16 cellular contexts compared by ENCODE assay signal in the genomic region with DNA sequence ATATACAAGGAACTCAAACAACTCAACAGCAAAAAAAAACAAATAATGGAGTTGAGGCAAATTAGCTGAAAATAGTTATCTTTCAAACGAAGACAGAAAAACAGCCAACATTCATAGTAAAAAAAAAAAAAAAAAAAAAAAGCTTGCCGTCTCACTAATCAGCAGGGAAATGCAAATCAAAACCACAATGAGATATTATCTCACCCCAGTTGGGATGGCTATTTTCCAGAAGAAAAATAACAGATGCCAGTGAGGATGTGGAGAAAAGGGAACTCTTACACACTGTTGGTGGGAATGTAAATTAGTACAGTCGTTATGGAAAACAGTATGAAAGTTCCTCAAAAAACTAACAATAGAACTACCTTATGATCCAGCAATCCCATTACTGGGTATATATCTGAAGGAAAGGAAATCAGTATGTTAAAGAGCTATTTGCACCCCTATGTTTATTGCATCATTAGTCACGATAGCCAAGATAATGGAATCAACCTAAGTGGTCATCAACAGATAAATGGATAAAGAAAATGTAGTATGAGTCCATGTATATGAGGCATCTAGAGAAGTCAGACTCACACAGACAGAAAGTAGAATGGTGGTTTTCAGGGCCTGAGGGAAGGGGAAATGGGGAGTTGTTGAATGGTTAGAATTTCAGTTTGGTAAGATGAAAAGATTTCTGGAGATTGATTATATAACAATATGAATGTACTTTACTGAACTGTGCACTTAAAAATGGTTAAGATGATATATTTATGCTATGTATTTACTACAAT. TPM values are rescaled to one million over a fixed set of nuclear protein-coding genes. Genes with fewer than 3 reads are reported as not detected.
DNase-seq lines count a peak whose midpoint lies in the region; ATAC-seq and TF ChIP-seq lines count a peak whose summit lies in the region.
"Had no signal": no experiment of that assay in that cellular context is flagged by ENCODE, and none has a peak within 500 bp of the region (broad histone marks: within the 10 kb centered on the region; RNA-seq: fewer than 3 reads in every experiment).

No MANE protein-coding gene starts in this region.

- H3K79me2 ChIP-seq in neural progenitor cell (ENCODE audit: low read depth), result no peaks in the 10 kb centered on the region

- no peak for ATAC-seq in HG03439 (IDR thresholded peaks at IDR 0.05; ENCODE audit: unreplicated experiment)
- ATAC-seq: activated CD4-positive, alpha-beta T cell treated with anti-CD3 and anti-CD28 coated beads for 36 hours; activated T-cell treated with anti-CD3 and anti-CD28 coated beads, Interleukin-2, amount 50 U/mL, for 72 hours; HCT116 had no signal

- no peaks in the 10 kb centered on the region for H4K20me1 ChIP-seq in neural progenitor cell (ENCODE audit: low read depth)

- H3K4me2 ChIP-seq in neural progenitor cell, result no peak overlapping the region

- no peak for TF ChIP-seq CTCF in neural progenitor cell (IDR thresholded peaks at IDR 0.05)

- peak overlapping the region; percentile 21 for H3K27ac Mint-ChIP-seq in neural progenitor cell
- H3K27ac Mint-ChIP-seq: activated CD4-positive, alpha-beta T cell treated with anti-CD3 and anti-CD28 coated beads for 36 hours; activated T-cell treated with anti-CD3 and anti-CD28 coated beads, Interleukin-2, amount 50 U/mL, for 72 hours had no signal

- H3K36me3 Mint-ChIP-seq in neural progenitor cell, result peaks cover 27% of the 10 kb centered on the region

- no peak overlapping the region for H3K4me3 Mint-ChIP-seq in neural progenitor cell
- H3K4me3 Mint-ChIP-seq: activated CD4-positive, alpha-beta T cell treated with anti-CD3 and anti-CD28 coated beads for 36 hours; activated T-cell treated with anti-CD3 and anti-CD28 coated beads, Interleukin-2, amount 50 U/mL, for 72 hours; naive B cell had no signal

- H3F3A ChIP-seq in neural progenitor cell (ENCODE audit: low read depth), result no peaks in the 10 kb centered on the region

- H3K9me3 Mint-ChIP-seq in neural progenitor cell, result peaks cover 21% of the 10 kb centered on the region

- H3K4me1 Mint-ChIP-seq in neural progenitor cell, result no peaks in the 10 kb centered on the region

- H3K27ac ChIP-seq in neural progenitor cell, result no peak overlapping the region

- no peak overlapping the region for H2AFZ ChIP-seq in neural progenitor cell (replicated peaks)

- H3K9me3 ChIP-seq in neural progenitor cell (ENCODE audit: low read depth), result no peaks in the 10 kb centered on the region

- DNase-seq in EL, result peak; percentile 35
- peak; percentile 60 for DNase-seq in NCI-H2171 treated with DMSO at 0.1 percent for 48 hours (lab: John Stamatoyannopoulos, UW)
- peak; percentile 76 for DNase-seq in astrocyte of the hippocampus (ENCODE audit: low read depth, low spot score)
- DNase-seq in neural progenitor cell (ENCODE audit: low spot score), result no peak
- no peak for DNase-seq in kidney glomerular epithelial cell (lab: John Stamatoyannopoulos, UW)
- DNase-seq in activated naive CD4-positive, alpha-beta T cell treated with Interleukin-2 at 50 U/mL for 16 hours, result no peak
- no peak for DNase-seq in activated T-cell treated with anti-CD3 and anti-CD28 coated beads, Interleukin-2, amount 50 U/mL, for 1 hour
- DNase-seq: activated CD4-positive, alpha-beta T cell treated with anti-CD3 and anti-CD28 coated beads for 36 hours; activated T-cell treated with anti-CD3 and anti-CD28 coated beads, Interleukin-2, amount 50 U/mL, for 72 hours; C1 segment of cervical spinal cord; kidney; naive B cell; stimulated activated naive CD4-positive, alpha-beta T cell treated with Interleukin-2 at 50 U/mL for 16 hours; T-helper 1 cell had no signal

- H3K27me3 ChIP-seq in neural progenitor cell, result no peaks in the 10 kb centered on the region

- H3K36me3 ChIP-seq in neural progenitor cell, result no peaks in the 10 kb centered on the region

- H3K27me3 Mint-ChIP-seq in neural progenitor cell (ENCODE audit: insufficient read depth, low read depth), result no peaks in the 10 kb centered on the region
- H3K27me3 Mint-ChIP-seq: naive B cell had no signal

- no peak overlapping the region for H3K9ac ChIP-seq in neural progenitor cell

- H3K4me1 ChIP-seq in neural progenitor cell, result no peaks in the 10 kb centered on the region

- no peak overlapping the region for H3K4me3 ChIP-seq in neural progenitor cell

RNA-seq across cellular contexts. Expression of a gene that starts 56.0 kb away (rescaled TPM):
- 4.2 and 12.5 TPM in 2 replicates for total RNA-seq in neural progenitor cell (ENCODE audit: low replicate concordance)

RNA-seq across cellular contexts. Expression of a gene that starts 56.3 kb away (rescaled TPM):
- total RNA-seq in neural progenitor cell (ENCODE audit: low replicate concordance), result 0.90 and 2.3 TPM in 2 replicates

Comparison
In these comparisons a context has a peak if more than half of its experiments do, and no peak if none do; other contexts are left out.
1. DNase-seq: peak in EL (single experiment), NCI-H2171 treated with DMSO at 0.1 percent for 48 hours (single experiment) and astrocyte of the hippocampus (single experiment); none in neural progenitor cell (single experiment), kidney glomerular epithelial cell (single experiment), activated naive CD4-positive, alpha-beta T cell treated with Interleukin-2 at 50 U/mL for 16 hours (single experiment) and activated T-cell treated with anti-CD3 and anti-CD28 coated beads, Interleukin-2, amount 50 U/mL, for 1 hour (single experiment).